In the genomic region with DNA sequence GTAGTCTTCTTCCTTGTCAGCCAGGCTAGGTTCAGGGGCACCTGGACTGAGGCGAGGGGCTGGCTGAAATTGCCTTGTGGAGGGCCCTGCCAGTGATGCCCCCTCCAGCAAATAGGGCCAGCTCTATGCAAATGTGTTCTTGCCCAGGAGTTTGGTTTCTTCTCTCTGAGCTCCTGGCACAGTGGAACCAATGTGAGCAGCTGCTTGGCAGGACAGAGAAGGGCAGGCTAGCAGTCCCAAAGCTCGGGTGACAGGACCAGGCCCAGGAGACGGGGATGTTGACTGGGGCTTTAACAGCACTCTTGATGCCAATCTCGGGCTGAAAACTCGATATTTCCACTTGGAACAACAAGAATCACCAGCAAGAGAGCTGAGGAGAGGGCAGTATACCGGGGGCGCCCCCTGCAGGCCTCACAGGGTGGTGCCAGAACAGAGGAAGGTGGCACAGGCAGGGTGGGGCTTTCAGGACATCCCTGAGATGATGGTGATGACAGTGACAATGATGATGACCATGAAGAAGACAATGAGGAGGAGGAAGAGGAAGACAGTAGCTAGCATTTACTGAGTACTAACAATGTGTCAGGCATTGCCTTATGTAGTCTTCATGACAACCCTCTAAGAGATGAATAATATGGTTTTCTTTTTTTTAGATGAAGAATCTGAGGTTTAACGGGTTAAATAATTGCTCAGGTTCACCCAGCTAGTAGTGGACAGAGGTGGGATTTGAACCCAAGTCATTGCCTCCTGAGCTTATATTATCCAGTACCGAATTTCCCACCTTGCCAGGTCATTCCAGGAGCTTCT, we compare ENCODE assay signal across 8 cellular contexts. TPM values are rescaled to one million over a fixed set of nuclear protein-coding genes. Genes with fewer than 3 reads are reported as not detected.
DNase-seq lines count a peak whose midpoint lies in the region; ATAC-seq, FAIRE-seq and TF ChIP-seq lines count a peak whose summit lies in the region.

No MANE protein-coding gene starts in this region.

- H3K4me3 ChIP-seq in AG09309 (ENCODE audit: control insufficient read depth, low read depth, low read length): no peak overlapping the region
- H3K4me3 ChIP-seq in body of pancreas: no peak overlapping the region
- 0 out of 6 replicates have a peak overlapping the region, but pooled peaks of 1 of the 3 experiments have one; percentile 32 for H3K4me3 ChIP-seq in HepG2 (replicated peaks in 1 of 3; ENCODE audit: insufficient read depth in 1 of 3, low read depth in 2 of 3, low read length in 3 of 3)
- no peak overlapping the region for H3K4me3 ChIP-seq in aorta (ENCODE audit: low read length in 2 of 2)

- TF ChIP-seq RAD21 in HepG2 (CRISPR knock-in tag; IDR thresholded peaks at IDR 0.05): peak; percentile 80

- peak overlapping the region; percentile 73 for H3K4me2 ChIP-seq in HepG2 (ENCODE audit: low read depth, low read length)

- POLR2A ChIA-PET in HepG2 (lab: Yijun Ruan, JAX): interaction anchor here (0.7 to 1.8 kb wide), 4 partner anchors 8 to 32 kb away, joined by 3 to 8 read pairs (median 4); a partner anchor contains a TSS

- 16 to 19% methylated on average over 9 of the region's 9 CpGs for WGBS in body of pancreas, 2 donors
- 7% methylated on average over 8 of the region's 9 CpGs for WGBS in HepG2 (ENCODE audit: low lambda C conversion rate)
- WGBS in aorta, 2 donors: 25% methylated on average over 9 of the region's 9 CpGs

- ATAC-seq in GM18511 (IDR thresholded peaks at IDR 0.05; ENCODE audit: unreplicated experiment) (peak; percentile 65), body of pancreas (peak; percentile 62), HepG2 (peak; percentile 90), aorta (ENCODE audit: low FRiP score) (no peak)
- ATAC-seq in stimulated activated effector memory CD8-positive, alpha-beta T cell treated with anti-CD3 and anti-CD28 coated beads, Interleukin-12 subunit alpha, Interleukin-12 subunit beta, amount 100 ng/mL, for 72 hours: peak; percentile 90

- H3K9me3 ChIP-seq in body of pancreas (no peaks in the 10 kb centered on the region), HepG2 (ENCODE audit: low read length) (no peaks in the 10 kb centered on the region), aorta (ENCODE audit: control insufficient read depth, low read length) (no peaks in the 10 kb centered on the region)

- H3K4me1 ChIP-seq in body of pancreas (peaks cover 6% of the 10 kb centered on the region), HepG2 (ENCODE audit: insufficient read depth, low read length) (peaks cover 65% of the 10 kb centered on the region), aorta (ENCODE audit: control insufficient read depth in 1 of 2, insufficient read depth in 2 of 2, low read length in 2 of 2) (no peaks in the 10 kb centered on the region)

- FAIRE-seq in HTR-8/SVneo (lab: Jason Lieb, UNC) (no peak), HepG2 (lab: Jason Lieb, UNC) (peak; percentile 28)

- DNase-seq in AG09309 (ENCODE audit: low read depth): no peak
- DNase-seq in HTR-8/SVneo (ENCODE audit: insufficient read length, low spot score): peak; percentile 37
- peak; percentile 48 for DNase-seq in T-helper 9 cell
- peak in 3 of 4 donors; percentile 53 to 66 (median 59) for DNase-seq in body of pancreas
- DNase-seq in HepG2 (ENCODE audit: low spot score): peak; percentile 61
- peak; percentile 39 to 85 for DNase-seq in stimulated activated effector memory CD8-positive, alpha-beta T cell treated with anti-CD3 and anti-CD28 coated beads, Interleukin-12 subunit alpha, Interleukin-12 subunit beta, amount 100 ng/mL, for 72 hours (ENCODE audit: low spot score in 2 of 2)
- DNase-seq in aorta: no peak

- no peak overlapping the region for H2AFZ ChIP-seq in HepG2 (ENCODE audit: low read length)

- in situ Hi-C loops in HepG2 (cut with HindIII; ENCODE audit: extremely low pct_ligation_motif_present, low pct_unique_long_range_greater_than_20kb): no loop called here

- intact Hi-C loops in body of pancreas (cut with DNase I): no loop called here
- intact Hi-C loops in HepG2 (cut with micrococcal nuclease; ENCODE audit: unreplicated experiment): loop anchor here (1.0 to 5.0 kb wide), 2 partner anchors 32 to 141 kb away; no protein-coding TSS in a partner anchor
- intact Hi-C loops in aorta (cut with DNase I): no loop called here

- TF ChIP-seq EP300 in HepG2 (IDR thresholded peaks at IDR 0.05; ENCODE audit: low read depth in 2 of 2, low read length in 2 of 2): no peak
- no peak for TF ChIP-seq EP300 in HepG2 (CRISPR knock-in tag; IDR thresholded peaks at IDR 0.05; ENCODE audit: borderline replicate concordance)

- CTCF ChIA-PET in HepG2 (lab: Yijun Ruan, JAX; ENCODE audit: low intra/inter-chr PET ratio, low total read pairs): interaction anchor here (0.7 to 3.3 kb wide), 5 partner anchors 24 to 142 kb away, joined by 3 to 29 read pairs (median 6); no protein-coding TSS in a partner anchor

- TF ChIP-seq CTCF in AG09309 (IDR thresholded peaks at IDR 0.05; ENCODE audit: control insufficient read depth, insufficient read depth, low read depth, low read length, missing control alignments): peak; percentile 83
- TF ChIP-seq CTCF in body of pancreas (IDR thresholded peaks at IDR 0.05): peak; percentile 43 to 69 (median 61)
- TF ChIP-seq CTCF in HepG2 (CRISPR knock-in tag; IDR thresholded peaks at IDR 0.05): peak; percentile 90

- H3K4me3 Mint-ChIP-seq in stimulated activated effector memory CD8-positive, alpha-beta T cell treated with anti-CD3 and anti-CD28 coated beads, Interleukin-12 subunit alpha, Interleukin-12 subunit beta, amount 100 ng/mL, for 72 hours: no peak overlapping the region

- peaks cover 9% of the 10 kb centered on the region for H3K4me1 Mint-ChIP-seq in stimulated activated effector memory CD8-positive, alpha-beta T cell treated with anti-CD3 and anti-CD28 coated beads, Interleukin-12 subunit alpha, Interleukin-12 subunit beta, amount 100 ng/mL, for 72 hours

- no peaks in the 10 kb centered on the region for H4K20me1 ChIP-seq in HepG2 (ENCODE audit: insufficient read depth, low read length)

- H3K9me3 Mint-ChIP-seq in stimulated activated effector memory CD8-positive, alpha-beta T cell treated with anti-CD3 and anti-CD28 coated beads, Interleukin-12 subunit alpha, Interleukin-12 subunit beta, amount 100 ng/mL, for 72 hours: no peaks in the 10 kb centered on the region

- no peaks in the 10 kb centered on the region for H3K36me3 Mint-ChIP-seq in stimulated activated effector memory CD8-positive, alpha-beta T cell treated with anti-CD3 and anti-CD28 coated beads, Interleukin-12 subunit alpha, Interleukin-12 subunit beta, amount 100 ng/mL, for 72 hours

- H3K27ac Mint-ChIP-seq in stimulated activated effector memory CD8-positive, alpha-beta T cell treated with anti-CD3 and anti-CD28 coated beads, Interleukin-12 subunit alpha, Interleukin-12 subunit beta, amount 100 ng/mL, for 72 hours: no peak overlapping the region

- H3K27ac ChIP-seq in body of pancreas: no peak overlapping the region
- H3K27ac ChIP-seq in HepG2 (ENCODE audit: extremely low read length, insufficient read depth, low read length): no peak overlapping the region
- no peak overlapping the region for H3K27ac ChIP-seq in aorta (ENCODE audit: low read depth in 1 of 2, low read length in 2 of 2)

- no peak overlapping the region for H3K9ac ChIP-seq in HepG2 (ENCODE audit: insufficient read depth, low read depth, low read length)

- no peaks in the 10 kb centered on the region for H3K79me2 ChIP-seq in HepG2 (ENCODE audit: insufficient read depth, low read length)

- TF ChIP-seq POLR2A in body of pancreas (IDR thresholded peaks at IDR 0.05): no peak
- TF ChIP-seq POLR2A in HepG2 (IDR thresholded peaks at IDR 0.05; ENCODE audit: insufficient read depth in 1 of 2, low read depth in 2 of 2, low read length in 2 of 2): no peak

- H3K36me3 ChIP-seq in body of pancreas (replicated peaks in 1 of 2; ENCODE audit: insufficient read depth in 1 of 2, low read depth in 2 of 2) (no peaks in the 10 kb centered on the region), HepG2 (replicated peaks in 1 of 2; ENCODE audit: control insufficient read depth in 1 of 2, insufficient read depth in 2 of 2, low read length in 2 of 2) (no peaks in the 10 kb centered on the region), aorta (ENCODE audit: control insufficient read depth in 1 of 2, insufficient read depth in 2 of 2, low read length in 1 of 2) (no peaks in the 10 kb centered on the region)

- H3K27me3 ChIP-seq in body of pancreas: peaks cover 0 to 14% of the 10 kb centered on the region in 2 donors
- H3K27me3 ChIP-seq in HepG2 (ENCODE audit: control insufficient read depth in 1 of 2, insufficient read depth in 2 of 2, low read length in 2 of 2): no peaks in the 10 kb centered on the region
- no peaks in the 10 kb centered on the region for H3K27me3 ChIP-seq in aorta (ENCODE audit: control insufficient read depth in 1 of 2, insufficient read depth in 2 of 2, low read length in 1 of 2)

- BruUV-seq in HepG2 (replicated peaks; lab: Mats Ljungman, UMichigan): no TSS peak

RNA-seq across cellular contexts. Expression of a gene that starts 2.7 kb away (rescaled TPM):
- total RNA-seq in body of pancreas (not detected), HepG2 (2016; rRNA removed; fragmentation: Illumina TruSeq; extraction: Trizol) (not detected in 2 replicates), aorta (not detected)
- total RNA-seq in HepG2 (2016; cell fraction: cytosol; rRNA removed; fragmentation: Illumina TruSeq; extraction: Trizol; ENCODE audit: low read depth): not detected in 2 replicates
- total RNA-seq in HepG2 (2016; cell fraction: insoluble cytoplasmic fraction; rRNA removed; fragmentation: Illumina TruSeq; extraction: Trizol): not detected in 2 replicates
- total RNA-seq in HepG2 (2016; cell fraction: membrane; rRNA removed; fragmentation: Illumina TruSeq; extraction: Trizol): not detected in 2 replicates
- not detected in 2 replicates for total RNA-seq in HepG2 (2016; cell fraction: nucleus; rRNA removed; fragmentation: Illumina TruSeq; extraction: Trizol)
- polyA plus RNA-seq in HepG2 (2011; rRNA removed) (not detected in 2 replicates), aorta (not detected)
- 0.01 TPM in 1 of 2 replicates, not detected in the other for polyA plus RNA-seq in HepG2 (2011; cell fraction: cytosol; rRNA removed)
- 0.03 and 0.06 TPM in 2 replicates for polyA plus RNA-seq in HepG2 (2011; cell fraction: nucleus; rRNA removed)
- not detected in 2 replicates for polyA plus RNA-seq in HepG2 (2012)
- polyA plus RNA-seq in HepG2 (2016; cell fraction: cytosol; fragmentation: Illumina TruSeq; extraction: Trizol; ENCODE audit: low read depth): not detected in 2 replicates
- not detected in 2 replicates for polyA plus RNA-seq in HepG2 (2016; cell fraction: insoluble cytoplasmic fraction; fragmentation: Illumina TruSeq; extraction: Trizol; ENCODE audit: low read depth)
- not detected in 2 replicates for polyA plus RNA-seq in HepG2 (2016; cell fraction: membrane; fragmentation: Illumina TruSeq; extraction: Trizol; ENCODE audit: low read depth)
- not detected in 2 replicates for polyA plus RNA-seq in HepG2 (2016; cell fraction: nucleus; fragmentation: Illumina TruSeq; extraction: Trizol; ENCODE audit: insufficient read depth, low read depth)
- not detected in 2 replicates for polyA minus RNA-seq in HepG2 (2011; rRNA and poly(A)+ RNA removed; ENCODE audit: low replicate concordance)
- not detected in 2 replicates for polyA minus RNA-seq in HepG2 (2011; cell fraction: cytosol; rRNA and poly(A)+ RNA removed)
- not detected in 2 replicates for polyA minus RNA-seq in HepG2 (2011; cell fraction: nucleus; rRNA and poly(A)+ RNA removed)

RNA-seq across cellular contexts. Expression of a gene that starts 8.6 kb away (rescaled TPM):
- total RNA-seq in body of pancreas (not detected), HepG2 (2016; rRNA removed; fragmentation: Illumina TruSeq; extraction: Trizol) (4.1 and 4.4 TPM in 2 replicates), aorta (under 1 TPM; 0.10 to 0.24 TPM)
- 1.3 and 1.6 TPM in 2 replicates for total RNA-seq in HepG2 (2016; cell fraction: cytosol; rRNA removed; fragmentation: Illumina TruSeq; extraction: Trizol; ENCODE audit: low read depth)
- 3.2 and 4.0 TPM in 2 replicates for total RNA-seq in HepG2 (2016; cell fraction: insoluble cytoplasmic fraction; rRNA removed; fragmentation: Illumina TruSeq; extraction: Trizol)
- total RNA-seq in HepG2 (2016; cell fraction: membrane; rRNA removed; fragmentation: Illumina TruSeq; extraction: Trizol): 3.8 and 4.4 TPM in 2 replicates
- 8.4 and 9.2 TPM in 2 replicates for total RNA-seq in HepG2 (2016; cell fraction: nucleus; rRNA removed; fragmentation: Illumina TruSeq; extraction: Trizol)
- polyA plus RNA-seq in HepG2 (2011; rRNA removed) (9.9 and 10.3 TPM in 2 replicates), aorta (under 1 TPM in 1 of 2 donors, not detected in 1; 0.63 TPM)
- 5.4 and 7.7 TPM in 2 replicates for polyA plus RNA-seq in HepG2 (2011; cell fraction: cytosol; rRNA removed)
- polyA plus RNA-seq in HepG2 (2011; cell fraction: nucleus; rRNA removed): 16.5 and 20.7 TPM in 2 replicates
- 3.2 and 4.8 TPM in 2 replicates for polyA plus RNA-seq in HepG2 (2012)
- polyA plus RNA-seq in HepG2 (2016; cell fraction: cytosol; fragmentation: Illumina TruSeq; extraction: Trizol; ENCODE audit: low read depth): 1.4 and 1.8 TPM in 2 replicates
- polyA plus RNA-seq in HepG2 (2016; cell fraction: insoluble cytoplasmic fraction; fragmentation: Illumina TruSeq; extraction: Trizol; ENCODE audit: low read depth): 6.3 and 7.5 TPM in 2 replicates
- 3.7 and 3.9 TPM in 2 replicates for polyA plus RNA-seq in HepG2 (2016; cell fraction: membrane; fragmentation: Illumina TruSeq; extraction: Trizol; ENCODE audit: low read depth)
- polyA plus RNA-seq in HepG2 (2016; cell fraction: nucleus; fragmentation: Illumina TruSeq; extraction: Trizol; ENCODE audit: insufficient read depth, low read depth): 20.4 and 22.0 TPM in 2 replicates
- 34.8 TPM in 1 of 2 replicates, not detected in the other for polyA minus RNA-seq in HepG2 (2011; rRNA and poly(A)+ RNA removed; ENCODE audit: low replicate concordance)
- polyA minus RNA-seq in HepG2 (2011; cell fraction: cytosol; rRNA and poly(A)+ RNA removed): 4.8 and 5.5 TPM in 2 replicates
- polyA minus RNA-seq in HepG2 (2011; cell fraction: nucleus; rRNA and poly(A)+ RNA removed): 6.7 and 8.1 TPM in 2 replicates

RNA-seq across cellular contexts. Expression of a gene that starts 19.8 kb away (rescaled TPM):
- total RNA-seq in body of pancreas (10 to 100 TPM; 18.4 to 46.8 TPM), HepG2 (2016; rRNA removed; fragmentation: Illumina TruSeq; extraction: Trizol) (8.0 and 24.0 TPM in 2 replicates), aorta (10 to 100 TPM; 29.5 to 33.5 TPM)
- 1.8 and 1.9 TPM in 2 replicates for total RNA-seq in HepG2 (2016; cell fraction: cytosol; rRNA removed; fragmentation: Illumina TruSeq; extraction: Trizol; ENCODE audit: low read depth)
- total RNA-seq in HepG2 (2016; cell fraction: insoluble cytoplasmic fraction; rRNA removed; fragmentation: Illumina TruSeq; extraction: Trizol): 7.7 and 25.9 TPM in 2 replicates
- 3.4 and 4.0 TPM in 2 replicates for total RNA-seq in HepG2 (2016; cell fraction: membrane; rRNA removed; fragmentation: Illumina TruSeq; extraction: Trizol)
- total RNA-seq in HepG2 (2016; cell fraction: nucleus; rRNA removed; fragmentation: Illumina TruSeq; extraction: Trizol): 24.1 and 29.5 TPM in 2 replicates
- polyA plus RNA-seq in HepG2 (2011; rRNA removed) (41.0 and 52.1 TPM in 2 replicates), aorta (10 to 100 TPM; 10.5 to 48.0 TPM)
- polyA plus RNA-seq in HepG2 (2011; cell fraction: cytosol; rRNA removed): 36.7 and 58.5 TPM in 2 replicates
- 81.8 and 93.4 TPM in 2 replicates for polyA plus RNA-seq in HepG2 (2011; cell fraction: nucleus; rRNA removed)
- 24.4 and 32.1 TPM in 2 replicates for polyA plus RNA-seq in HepG2 (2012)
- 1.6 and 1.8 TPM in 2 replicates for polyA plus RNA-seq in HepG2 (2016; cell fraction: cytosol; fragmentation: Illumina TruSeq; extraction: Trizol; ENCODE audit: low read depth)
- polyA plus RNA-seq in HepG2 (2016; cell fraction: insoluble cytoplasmic fraction; fragmentation: Illumina TruSeq; extraction: Trizol; ENCODE audit: low read depth): 7.6 and 8.9 TPM in 2 replicates
- 2.6 and 3.2 TPM in 2 replicates for polyA plus RNA-seq in HepG2 (2016; cell fraction: membrane; fragmentation: Illumina TruSeq; extraction: Trizol; ENCODE audit: low read depth)
- polyA plus RNA-seq in HepG2 (2016; cell fraction: nucleus; fragmentation: Illumina TruSeq; extraction: Trizol; ENCODE audit: insufficient read depth, low read depth): 46.1 TPM in 2 replicates
- polyA minus RNA-seq in HepG2 (2011; rRNA and poly(A)+ RNA removed; ENCODE audit: low replicate concordance): 27.5 and 60.2 TPM in 2 replicates
- polyA minus RNA-seq in HepG2 (2011; cell fraction: cytosol; rRNA and poly(A)+ RNA removed): 25.5 and 26.7 TPM in 2 replicates
- polyA minus RNA-seq in HepG2 (2011; cell fraction: nucleus; rRNA and poly(A)+ RNA removed): 11.6 and 14.0 TPM in 2 replicates

RNA-seq across cellular contexts. Expression of a gene that starts 37.0 kb away (rescaled TPM):
- total RNA-seq in body of pancreas: 10 to 100 TPM in 1 of 2 donors, 1 to 10 TPM in 1; 1.6 to 41.2 TPM
- total RNA-seq in HepG2 (2016; rRNA removed; fragmentation: Illumina TruSeq; extraction: Trizol): not detected in 2 replicates
- not detected in 2 replicates for total RNA-seq in HepG2 (2016; cell fraction: cytosol; rRNA removed; fragmentation: Illumina TruSeq; extraction: Trizol; ENCODE audit: low read depth)
- 0.02 TPM in 1 of 2 replicates, not detected in the other for total RNA-seq in HepG2 (2016; cell fraction: insoluble cytoplasmic fraction; rRNA removed; fragmentation: Illumina TruSeq; extraction: Trizol)
- 0.03 TPM in 1 of 2 replicates, not detected in the other for total RNA-seq in HepG2 (2016; cell fraction: membrane; rRNA removed; fragmentation: Illumina TruSeq; extraction: Trizol)
- not detected in 2 replicates for total RNA-seq in HepG2 (2016; cell fraction: nucleus; rRNA removed; fragmentation: Illumina TruSeq; extraction: Trizol)
- 0.16 TPM in 2 replicates for polyA plus RNA-seq in HepG2 (2011; rRNA removed)
- polyA plus RNA-seq in HepG2 (2011; cell fraction: cytosol; rRNA removed): 0.04 and 0.16 TPM in 2 replicates
- polyA plus RNA-seq in HepG2 (2011; cell fraction: nucleus; rRNA removed): 0.50 and 1.3 TPM in 2 replicates
- polyA plus RNA-seq in HepG2 (2012): 0.16 and 0.95 TPM in 2 replicates
- not detected in 2 replicates for polyA plus RNA-seq in HepG2 (2016; cell fraction: cytosol; fragmentation: Illumina TruSeq; extraction: Trizol; ENCODE audit: low read depth)
- polyA plus RNA-seq in HepG2 (2016; cell fraction: insoluble cytoplasmic fraction; fragmentation: Illumina TruSeq; extraction: Trizol; ENCODE audit: low read depth): not detected in 2 replicates
- not detected in 2 replicates for polyA plus RNA-seq in HepG2 (2016; cell fraction: membrane; fragmentation: Illumina TruSeq; extraction: Trizol; ENCODE audit: low read depth)
- not detected in 2 replicates for polyA plus RNA-seq in HepG2 (2016; cell fraction: nucleus; fragmentation: Illumina TruSeq; extraction: Trizol; ENCODE audit: insufficient read depth, low read depth)
- 0.07 and 0.44 TPM in 2 replicates for polyA minus RNA-seq in HepG2 (2011; rRNA and poly(A)+ RNA removed; ENCODE audit: low replicate concordance)
- polyA minus RNA-seq in HepG2 (2011; cell fraction: cytosol; rRNA and poly(A)+ RNA removed): 0.18 and 0.79 TPM in 2 replicates
- 0.26 and 0.37 TPM in 2 replicates for polyA minus RNA-seq in HepG2 (2011; cell fraction: nucleus; rRNA and poly(A)+ RNA removed)
- 10 to 100 TPM; 24.8 to 27.7 TPM for total RNA-seq in aorta
- polyA plus RNA-seq in aorta: 10 to 100 TPM; 15.3 to 26.9 TPM

RNA-seq across cellular contexts. Expression of a gene that starts 46.8 kb away (rescaled TPM):
- total RNA-seq in body of pancreas (1 to 10 TPM; 4.9 to 7.8 TPM), HepG2 (2016; rRNA removed; fragmentation: Illumina TruSeq; extraction: Trizol) (2.9 and 4.6 TPM in 2 replicates), aorta (1 to 10 TPM; 5.3 to 6.7 TPM)
- 0.53 and 0.61 TPM in 2 replicates for total RNA-seq in HepG2 (2016; cell fraction: cytosol; rRNA removed; fragmentation: Illumina TruSeq; extraction: Trizol; ENCODE audit: low read depth)
- total RNA-seq in HepG2 (2016; cell fraction: insoluble cytoplasmic fraction; rRNA removed; fragmentation: Illumina TruSeq; extraction: Trizol): 2.7 and 4.5 TPM in 2 replicates
- total RNA-seq in HepG2 (2016; cell fraction: membrane; rRNA removed; fragmentation: Illumina TruSeq; extraction: Trizol): 1.7 and 2.0 TPM in 2 replicates
- 4.9 and 5.7 TPM in 2 replicates for total RNA-seq in HepG2 (2016; cell fraction: nucleus; rRNA removed; fragmentation: Illumina TruSeq; extraction: Trizol)
- polyA plus RNA-seq in HepG2 (2011; rRNA removed) (3.4 TPM in 2 replicates), aorta (1 to 10 TPM; 1.3 to 3.6 TPM)
- 2.0 and 2.9 TPM in 2 replicates for polyA plus RNA-seq in HepG2 (2011; cell fraction: cytosol; rRNA removed)
- polyA plus RNA-seq in HepG2 (2011; cell fraction: nucleus; rRNA removed): 2.3 and 3.2 TPM in 2 replicates
- polyA plus RNA-seq in HepG2 (2012): 3.1 and 4.0 TPM in 2 replicates
- 0.49 and 0.60 TPM in 2 replicates for polyA plus RNA-seq in HepG2 (2016; cell fraction: cytosol; fragmentation: Illumina TruSeq; extraction: Trizol; ENCODE audit: low read depth)
- polyA plus RNA-seq in HepG2 (2016; cell fraction: insoluble cytoplasmic fraction; fragmentation: Illumina TruSeq; extraction: Trizol; ENCODE audit: low read depth): 3.1 and 3.3 TPM in 2 replicates
- 1.3 and 1.6 TPM in 2 replicates for polyA plus RNA-seq in HepG2 (2016; cell fraction: membrane; fragmentation: Illumina TruSeq; extraction: Trizol; ENCODE audit: low read depth)
- 7.6 and 8.5 TPM in 2 replicates for polyA plus RNA-seq in HepG2 (2016; cell fraction: nucleus; fragmentation: Illumina TruSeq; extraction: Trizol; ENCODE audit: insufficient read depth, low read depth)
- polyA minus RNA-seq in HepG2 (2011; rRNA and poly(A)+ RNA removed; ENCODE audit: low replicate concordance): 0.89 and 4.2 TPM in 2 replicates
- 2.1 and 2.4 TPM in 2 replicates for polyA minus RNA-seq in HepG2 (2011; cell fraction: cytosol; rRNA and poly(A)+ RNA removed)
- polyA minus RNA-seq in HepG2 (2011; cell fraction: nucleus; rRNA and poly(A)+ RNA removed): 4.0 and 5.3 TPM in 2 replicates

Comparison
In these comparisons a context has a peak if more than half of its experiments do, and no peak if none do; other contexts are left out.
1. DNase-seq: peak in HTR-8/SVneo (single experiment), T-helper 9 cell (single experiment), body of pancreas (3 of 4), HepG2 (single experiment) and stimulated activated effector memory CD8-positive, alpha-beta T cell treated with anti-CD3 and anti-CD28 coated beads, Interleukin-12 subunit alpha, Interleukin-12 subunit beta, amount 100 ng/mL, for 72 hours (2 of 2); none in AG09309 (single experiment) and aorta (0 of 2).
2. Peak in every context shown above with its lines, with median percentiles within 50 percentile points of each other: CTCF ChIP-seq.